Comparison of ENCODE assay signal across 5 cellular contexts in genomic region chr21:42875811-42876210, GRCh38. TPM values are rescaled to one million over a fixed set of nuclear protein-coding genes. Genes with fewer than 3 reads are reported as not detected.
"Had no signal": no experiment of that assay in that cellular context is flagged by ENCODE, and none has a peak within 500 bp of the region (broad histone marks: within the 10 kb centered on the region; RNA-seq: fewer than 3 reads in every experiment).

No MANE protein-coding gene starts in this region.

RNA-seq across cellular contexts. Expression of gene ERVH48-1, which starts 49.6 kb away (rescaled TPM):
- total RNA-seq: activated B cell treated with CpG ODN at 0.5 μM for 24 hours; activated CD4-positive, alpha-beta memory T cell treated with anti-CD3 and anti-CD28 coated beads, Interleukin-2, amount 10 ng/mL, durations not matched to agents 7 days and 5 days; activated CD8-positive, alpha-beta memory T cell treated with anti-CD3 and anti-CD28 coated beads for 36 hours; activated CD8-positive, alpha-beta memory T cell treated with anti-CD3 and anti-CD28 coated beads, Interleukin-2, amount 10 ng/mL, durations not matched to agents 7 days and 5 days; T-helper 17 cell had no signal
